In the genomic region with DNA sequence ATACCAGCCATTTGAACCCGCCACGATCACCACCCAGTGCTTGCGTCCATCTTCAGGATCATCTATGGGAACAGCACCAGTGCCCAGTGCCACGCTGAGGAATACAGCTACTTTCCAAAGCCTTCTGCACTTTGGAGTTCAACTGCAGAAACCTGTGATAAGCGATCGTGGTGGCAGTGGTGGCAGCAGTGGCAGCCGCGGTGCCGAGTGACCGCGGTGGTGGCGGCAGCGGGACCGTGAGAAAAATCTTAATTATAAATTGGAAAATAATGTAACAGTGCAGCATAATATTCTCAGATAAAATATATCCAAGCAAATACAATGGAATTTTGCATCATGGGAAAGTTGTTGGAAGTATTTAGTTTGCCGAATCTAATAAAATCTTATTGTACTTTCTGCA, we compare ENCODE assay signal across 23 cellular contexts.
"Had no signal": no experiment of that assay in that cellular context is flagged by ENCODE, and none has a peak within 500 bp of the region (broad histone marks: within the 10 kb centered on the region; RNA-seq: fewer than 3 reads in every experiment).

No MANE protein-coding gene starts in this region.

- H3K4me1 ChIP-seq: esophagus muscularis mucosa, foreskin keratinocyte, gastroesophageal sphincter, heart right ventricle, left lung, lower lobe of right lung had no signal

- H3K4me1 Mint-ChIP-seq: mesothelial cell of epicardium; naive B cell; naive thymus-derived CD8-positive, alpha-beta T cell had no signal

- FAIRE-seq: endothelial cell of umbilical vein, frontal cortex, islet of Langerhans, keratinocyte had no signal

- ATAC-seq: foreskin keratinocyte; gastroesophageal sphincter; heart right ventricle; left cardiac atrium; left lung; left ventricle myocardium superior; lower lobe of right lung; mucosa of descending colon; naive thymus-derived CD8-positive, alpha-beta T cell had no signal

- H3K27me3 ChIP-seq: dorsolateral prefrontal cortex, esophagus muscularis mucosa, foreskin keratinocyte, gastroesophageal sphincter, heart right ventricle, left lung had no signal

- H3K27ac ChIP-seq: coronary artery, dorsolateral prefrontal cortex, esophagus muscularis mucosa, foreskin keratinocyte, gastroesophageal sphincter, heart right ventricle, left lung, lower lobe of right lung had no signal

- DNase-seq: dermis blood vessel endothelial cell; dorsolateral prefrontal cortex; effector CD4-positive, alpha-beta T cell; effector memory CD4-positive, alpha-beta T cell; foreskin keratinocyte; heart right ventricle; hippocampal formation; left cardiac atrium; left lung; left ventricle myocardium superior; lower lobe of right lung; mesenchymal stem cell; mucosa of descending colon; naive B cell; naive thymus-derived CD8-positive, alpha-beta T cell had no signal

- H3K4me3 Mint-ChIP-seq: mesothelial cell of epicardium; naive B cell; naive thymus-derived CD8-positive, alpha-beta T cell had no signal

- H3K27me3 Mint-ChIP-seq: naive B cell; naive thymus-derived CD8-positive, alpha-beta T cell had no signal

- H3K9me3 ChIP-seq: esophagus muscularis mucosa, gastroesophageal sphincter, lower lobe of right lung had no signal

- H3K36me3 ChIP-seq: esophagus muscularis mucosa, gastroesophageal sphincter, heart right ventricle, left lung, lower lobe of right lung had no signal

- H3K4me3 ChIP-seq: coronary artery, dorsolateral prefrontal cortex, esophagus muscularis mucosa, gastroesophageal sphincter, heart right ventricle, left lung, lower lobe of right lung, mucosa of descending colon had no signal

- H3K36me3 Mint-ChIP-seq: mesothelial cell of epicardium; naive B cell; naive thymus-derived CD8-positive, alpha-beta T cell had no signal

- H3K27ac Mint-ChIP-seq: mesothelial cell of epicardium; naive B cell; naive thymus-derived CD8-positive, alpha-beta T cell had no signal
